8 cellular contexts compared by ENCODE assay signal in the genomic region with DNA sequence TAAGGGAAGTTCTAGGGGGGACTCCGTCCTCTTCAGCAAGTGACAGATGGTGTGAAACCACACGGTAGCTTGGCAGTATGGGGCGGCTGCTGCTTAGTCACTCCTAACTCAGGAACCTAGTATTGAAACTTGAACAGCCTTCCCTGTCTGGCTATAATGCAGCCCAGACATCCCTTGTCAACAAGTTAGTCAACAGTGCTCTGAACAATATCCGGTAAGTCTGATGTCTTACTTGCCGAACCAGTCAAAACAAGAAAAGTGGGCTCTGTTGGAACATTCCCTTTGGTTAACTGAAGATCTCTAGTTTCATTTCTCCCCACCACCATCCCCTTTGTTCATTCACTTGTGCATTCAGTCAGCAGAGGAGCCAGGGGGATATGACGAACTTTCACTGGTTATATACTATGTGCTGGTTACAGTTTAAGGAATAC. TPM values are rescaled to one million over a fixed set of nuclear protein-coding genes. Genes with fewer than 3 reads are reported as not detected.
DNase-seq lines count a peak whose midpoint lies in the region; ATAC-seq, FAIRE-seq and TF ChIP-seq lines count a peak whose summit lies in the region.

No MANE protein-coding gene starts in this region.

- H3K4me1 ChIP-seq in OCI-LY3 (ENCODE audit: low read length) (peaks cover 96% of the 10 kb centered on the region), GM12878 (ENCODE audit: control insufficient read depth, insufficient read depth, low read length) (peaks cover 13% of the 10 kb centered on the region), OCI-LY7 (ENCODE audit: insufficient read depth, low read length, poor library complexity, severe bottlenecking) (no peaks in the 10 kb centered on the region)

- POLR2A ChIA-PET in GM12878 (lab: Charles Lee), result interaction anchor here (0.5 to 0.8 kb wide), 2 partner anchors 9 to 222 kb away, joined by 3 read pairs; no protein-coding TSS in a partner anchor
- POLR2A ChIA-PET in OCI-LY7 (lab: Charles Lee), result no interaction called here

- peak overlapping the region; percentile 35 for H3K27ac Mint-ChIP-seq in stimulated activated memory B cell treated with anti-CD40 and anti-IgM and Interleukin-4, amounts not matched to agents 10 μg/mL and 1 μg/mL and 100 μg/mL, for 72 hours

- H4K20me1 ChIP-seq in OCI-LY3 (ENCODE audit: insufficient read depth, low read length) (no peaks in the 10 kb centered on the region), GM12878 (ENCODE audit: control insufficient read depth, insufficient read depth) (no peaks in the 10 kb centered on the region), OCI-LY7 (ENCODE audit: insufficient read depth, low read length) (no peaks in the 10 kb centered on the region)

- no peak for TF ChIP-seq RAD21 in GM12878 (IDR thresholded peaks at IDR 0.05; ENCODE audit: insufficient read depth, low read depth, low read length)

- SMC1A ChIA-PET in GM12878 (lab: Charles Lee; ENCODE audit: uncharacterized antibody, unreplicated experiment), result interaction anchor here (0.7 to 4.7 kb wide), 6 partner anchors 11 to 225 kb away, joined by 3 to 24 read pairs (median 3); no protein-coding TSS in a partner anchor

- H3K9me3 Mint-ChIP-seq in stimulated activated memory B cell treated with anti-CD40 and anti-IgM and Interleukin-4, amounts not matched to agents 10 μg/mL and 1 μg/mL and 100 μg/mL, for 72 hours, result no peaks in the 10 kb centered on the region

- no peaks in the 10 kb centered on the region for H3K36me3 Mint-ChIP-seq in stimulated activated memory B cell treated with anti-CD40 and anti-IgM and Interleukin-4, amounts not matched to agents 10 μg/mL and 1 μg/mL and 100 μg/mL, for 72 hours

- H3K9me2 ChIP-seq in OCI-LY7 (ENCODE audit: insufficient read depth, low read length), result no peaks in the 10 kb centered on the region

- peak overlapping the region; percentile 66 for H3K4me3 ChIP-seq in OCI-LY3 (ENCODE audit: low read length)
- H3K4me3 ChIP-seq in GM12878, result no peak overlapping the region
- no peak overlapping the region for H3K4me3 ChIP-seq in coronary artery
- no peak overlapping the region for H3K4me3 ChIP-seq in OCI-LY7 (ENCODE audit: low read depth, low read length, poor library complexity, severe bottlenecking)

- TF ChIP-seq POLR2A in GM12878 (IDR thresholded peaks at IDR 0.05; ENCODE audit: low read depth, low read length), result no peak

- peak; percentile 85 for FAIRE-seq in GM12878 (lab: Jason Lieb, UNC)

- no peak for TF ChIP-seq CTCF in OCI-LY3 (IDR thresholded peaks at IDR 0.05; ENCODE audit: low read depth, low read length)
- TF ChIP-seq CTCF in GM12878 (IDR thresholded peaks at IDR 0.05 in 2 of 3, conservative IDR thresholded peaks at IDR 0.05 in 1 of 3; ENCODE audit: control insufficient read depth in 2 of 3, extremely low read depth in 1 of 3, insufficient read depth in 1 of 3, low read depth in 3 of 3, low read length in 3 of 3), result no peak
- TF ChIP-seq CTCF in coronary artery (IDR thresholded peaks at IDR 0.05), result no peak
- TF ChIP-seq CTCF in OCI-LY7 (conservative IDR thresholded peaks at IDR 0.05; ENCODE audit: low read length), result no peak

- peaks cover 8% of the 10 kb centered on the region for H3K27me3 Mint-ChIP-seq in stimulated activated memory B cell treated with anti-CD40 and anti-IgM and Interleukin-4, amounts not matched to agents 10 μg/mL and 1 μg/mL and 100 μg/mL, for 72 hours

- RAD21 ChIA-PET in GM12878 (lab: Charles Lee; ENCODE audit: unreplicated experiment), result interaction anchor here (1.5 kb wide), 1 partner anchor 93 kb away, joined by 4 read pairs; no protein-coding TSS in a partner anchor

- in situ Hi-C loops in GM12878 (cut with MboI), result no loop called here

- peak; percentile 57 to 81; a peak in 2 of 4 replicates for TF ChIP-seq EP300 in GM12878 (IDR thresholded peaks at IDR 0.05; ENCODE audit: borderline replicate concordance in 1 of 2, control insufficient read depth in 1 of 2, low read depth in 2 of 2, low read length in 2 of 2)

- 0% methylated on average over 6 of the region's 6 CpGs for WGBS in GM12878 (ENCODE audit: insufficient coverage, insufficient replicate concordance, low lambda C conversion rate, missing lambda C conversion rate)

- DNase-seq in GM12878 (ENCODE audit: low read depth, low spot score), result peak; percentile 88
- DNase-seq in NCI-H2029 treated with DMSO at 0.1 percent for 48 hours (lab: John Stamatoyannopoulos, UW), result no peak
- DNase-seq in coronary artery (ENCODE audit: low spot score), result no peak
- no peak for DNase-seq in OCI-LY7 (ENCODE audit: low spot score)

- 0 out of 2 replicates have a peak, but pooled peaks cover 4% of the 10 kb centered on the region for H3K79me2 ChIP-seq in OCI-LY3 (ENCODE audit: low read length)
- no peaks in the 10 kb centered on the region for H3K79me2 ChIP-seq in GM12878 (ENCODE audit: control insufficient read depth, insufficient read depth, low read length)
- H3K79me2 ChIP-seq in OCI-LY7 (ENCODE audit: insufficient read depth, low read depth, low read length), result no peaks in the 10 kb centered on the region

- H3K4me2 ChIP-seq in OCI-LY3 (ENCODE audit: low read length) (peak overlapping the region; percentile 77), GM12878 (ENCODE audit: control insufficient read depth, insufficient read depth) (peak overlapping the region; percentile 53), OCI-LY7 (ENCODE audit: low read length) (no peak overlapping the region)

- no peaks in the 10 kb centered on the region for H3K9me3 ChIP-seq in OCI-LY3 (ENCODE audit: insufficient read depth, low read length)
- H3K9me3 ChIP-seq in GM12878 (replicated peaks; ENCODE audit: control insufficient read depth, insufficient read depth, low read length), result peaks cover 2% of the 10 kb centered on the region; the same call in 2 of the 3 replicates
- no peaks in the 10 kb centered on the region for H3K9me3 ChIP-seq in OCI-LY7 (ENCODE audit: low read length)

- H3K36me3 ChIP-seq in OCI-LY3 (replicated peaks; ENCODE audit: low read depth, low read length) (peaks cover 17% of the 10 kb centered on the region), GM12878 (ENCODE audit: control insufficient read depth in 2 of 2, insufficient read depth in 2 of 2, low read length in 1 of 2) (no peaks in the 10 kb centered on the region), OCI-LY7 (ENCODE audit: insufficient read depth, low read length) (no peaks in the 10 kb centered on the region)

- peaks cover 33% of the 10 kb centered on the region for H3K4me1 Mint-ChIP-seq in stimulated activated memory B cell treated with anti-CD40 and anti-IgM and Interleukin-4, amounts not matched to agents 10 μg/mL and 1 μg/mL and 100 μg/mL, for 72 hours

- BruUV-seq in GM12878 (replicated peaks; lab: Mats Ljungman, UMichigan) (no TSS peak), OCI-LY7 (replicated peaks; lab: Mats Ljungman, UMichigan) (no TSS peak)

- H3K9ac ChIP-seq in OCI-LY3 (ENCODE audit: low read length), result peak overlapping the region; percentile 96
- H3K9ac ChIP-seq in GM12878 (ENCODE audit: control insufficient read depth, insufficient read depth, low read length), result no peak overlapping the region

- ATAC-seq in GM18519 (IDR thresholded peaks at IDR 0.05; ENCODE audit: low FRiP score, unreplicated experiment) (peak; percentile 95), HG02759 (IDR thresholded peaks at IDR 0.05; ENCODE audit: unreplicated experiment) (peak; percentile 98), GM12878 (peak; percentile 98)
- peak; percentile 98 for ATAC-seq in stimulated activated memory B cell treated with anti-CD40 and anti-IgM and Interleukin-4, amounts not matched to agents 10 μg/mL and 1 μg/mL and 100 μg/mL, for 72 hours

- CTCF ChIA-PET in GM12878 (lab: Yijun Ruan, JAX), result interaction anchor here (1.1 to 4.8 kb wide), 4 partner anchors 12 to 113 kb away, joined by 4 to 28 read pairs (median 14); no protein-coding TSS in a partner anchor
- CTCF ChIA-PET in OCI-LY7 (lab: Charles Lee; ENCODE audit: unreplicated experiment), result no interaction called here

- H3K27ac ChIP-seq in OCI-LY3 (ENCODE audit: low read length) (peak overlapping the region; percentile 97), GM12878 (ENCODE audit: control insufficient read depth, insufficient read depth) (no peak overlapping the region), coronary artery (no peak overlapping the region), OCI-LY7 (ENCODE audit: low read depth, low read length, poor library complexity, severe bottlenecking) (no peak overlapping the region)

- H2AFZ ChIP-seq in OCI-LY3 (ENCODE audit: low read depth, low read length) (no peak overlapping the region), GM12878 (ENCODE audit: control insufficient read depth, low read depth, low read length) (no peak overlapping the region), OCI-LY7 (ENCODE audit: low read length) (no peak overlapping the region)

- no peaks in the 10 kb centered on the region for H3K27me3 ChIP-seq in OCI-LY3 (ENCODE audit: low read depth, low read length)
- no peaks in the 10 kb centered on the region for H3K27me3 ChIP-seq in GM12878 (replicated peaks in 1 of 2; ENCODE audit: control insufficient read depth in 2 of 2, insufficient read depth in 2 of 2, low read length in 1 of 2)

- intact Hi-C loops in GM12878 (cut with micrococcal nuclease; ENCODE audit: unreplicated experiment) (loop anchor here (2.0 kb wide), 1 partner anchor 94 kb away; no protein-coding TSS in a partner anchor), OCI-LY7 (cut with micrococcal nuclease; ENCODE audit: unreplicated experiment) (no loop called here)

- peak overlapping the region; percentile 16 for H3K4me3 Mint-ChIP-seq in stimulated activated memory B cell treated with anti-CD40 and anti-IgM and Interleukin-4, amounts not matched to agents 10 μg/mL and 1 μg/mL and 100 μg/mL, for 72 hours

TF ChIP-seq in GM12878, 131 proteins besides CTCF, POLR2A, EP300 and RAD21 (continues in another document):
- TF ChIP-seq GATAD2B (conservative IDR thresholded peaks at IDR 0.05; ENCODE audit: low read depth), result peak; percentile 72; the same call in 1 of the 2 replicates
- no peak for TF ChIP-seq ASH2L (IDR thresholded peaks at IDR 0.05; ENCODE audit: borderline replicate concordance, low read depth)

RNA-seq across cellular contexts. Expression of a gene that starts 18.7 kb away (rescaled TPM):
- not detected in 2 replicates for total RNA-seq in GM12878 (2013; cell fraction: nucleolus; rRNA removed)
- total RNA-seq in GM12878 (2014; rRNA removed) (not detected in 2 replicates), GM12878 (2014; rRNA removed; fragmentation: Illumina TruSeq; extraction: Trizol) (not detected in 2 replicates), GM12878 (2021) (not detected in 2 replicates), OCI-LY7 (2022) (not detected in 2 replicates)
- polyA plus RNA-seq in GM12878 (2011; ENCODE audit: low read depth), result not detected
- polyA plus RNA-seq in GM12878 (2011; rRNA removed) (0.05 and 0.07 TPM in 2 replicates), GM12878 (2014; fragmentation: Illumina TruSeq; extraction: Trizol) (not detected in 2 replicates), GM12878 (2014; fragmentation: Nextera tagmentation; extraction: Ambion mirVana) (not detected), GM12878 (2014; rRNA removed) (not detected in 2 replicates), GM12878 (2016; fragmentation: Nextera tagmentation; extraction: Ambion mirVana) (under 1 TPM in 1 of 2 experiments, not detected in 1; 0.16 TPM)
- polyA plus RNA-seq in GM12878 (2011; cell fraction: cytosol; rRNA removed), result not detected in 2 replicates
- polyA plus RNA-seq in GM12878 (2011; cell fraction: nucleus; rRNA removed), result 0.15 and 0.29 TPM in 2 replicates
- 0.15 and 0.24 TPM in 2 replicates for polyA plus RNA-seq in GM12878 (2012)
- polyA minus RNA-seq in GM12878 (2011; rRNA and poly(A)+ RNA removed), result not detected in 2 replicates
- polyA minus RNA-seq in GM12878 (2011; cell fraction: cytosol; rRNA and poly(A)+ RNA removed), result not detected in 2 replicates
- polyA minus RNA-seq in GM12878 (2011; cell fraction: nucleus; rRNA and poly(A)+ RNA removed), result not detected in 2 replicates
- total RNA-seq in OCI-LY7 (2014; rRNA removed; shearing (Covaris generic)), result not detected in 2 replicates
